In the genomic region with DNA sequence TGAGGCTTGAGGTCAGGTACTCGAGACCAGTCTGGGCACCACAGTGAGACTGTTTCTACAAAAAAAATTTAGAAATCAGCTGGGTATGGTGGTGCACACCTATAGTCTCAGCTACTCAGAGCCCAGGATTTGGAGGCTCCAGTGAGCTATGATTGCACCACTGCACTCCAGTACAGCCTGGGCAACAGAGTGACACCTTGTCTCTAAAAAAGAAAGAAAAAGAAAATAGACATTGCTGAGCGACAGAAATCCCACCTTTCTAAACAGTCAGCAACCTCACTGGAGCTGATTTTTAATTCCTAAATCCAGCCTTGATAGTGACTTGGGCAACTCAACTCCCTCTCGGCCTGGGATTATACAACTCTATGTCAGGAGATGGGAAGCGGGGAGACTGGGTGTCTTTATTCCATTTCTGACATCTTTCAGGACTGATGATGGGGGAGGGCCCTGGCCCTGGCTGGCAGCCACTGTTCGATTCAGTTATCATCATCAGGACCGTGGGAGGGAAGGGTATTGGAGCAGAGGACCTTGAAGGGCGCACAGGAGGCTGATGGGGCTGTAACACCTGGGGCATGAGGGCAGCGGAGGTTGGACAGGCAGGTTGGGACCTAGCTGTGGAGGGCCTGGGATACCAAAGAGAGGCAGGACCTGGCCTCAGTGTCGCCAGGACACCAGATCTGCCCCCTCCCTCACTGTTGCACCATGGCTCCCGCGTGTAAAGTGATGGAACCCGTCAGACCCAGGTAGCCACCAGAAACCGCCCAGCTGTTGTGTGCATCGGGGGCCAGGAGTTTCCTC, we compare ENCODE assay signal across 8 cellular contexts. TPM values are rescaled to one million over a fixed set of nuclear protein-coding genes. Genes with fewer than 3 reads are reported as not detected.
A peak's percentile ranks its signal among the peaks of the same experiment; 100 is the strongest.
DNase-seq lines count a peak whose midpoint lies in the region; TF ChIP-seq lines count a peak whose summit lies in the region.

No MANE protein-coding gene starts in this region.

- 74 to 98% methylated on average over 7 to 14 of the region's 14 CpGs for WGBS in endodermal cell (ENCODE audit: insufficient coverage in 1 of 2, insufficient read length in 1 of 2), 2 experiments

- DNase-seq in endodermal cell (no peak), medulla oblongata (ENCODE audit: extremely low spot score) (no peak), DMS53 treated with DMSO at 0.1 percent for 48 hours (lab: John Stamatoyannopoulos, UW; ENCODE audit: unreplicated experiment) (no peak), NCI-H510A (lab: John Stamatoyannopoulos, UW) (no peak), NCI-H524 treated with DMSO at 0.1 percent for 48 hours (lab: John Stamatoyannopoulos, UW) (no peak)

- TF ChIP-seq CTCF in C4-2B (conservative IDR thresholded peaks at IDR 0.05) (no peak), OCI-LY1 (IDR thresholded peaks at IDR 0.05; ENCODE audit: low read length) (no peak), endodermal cell (conservative IDR thresholded peaks at IDR 0.05) (no peak), neutrophil (IDR thresholded peaks at IDR 0.05) (no peak)

- no peaks in the 10 kb centered on the region for H3K9me3 ChIP-seq in OCI-LY1 (ENCODE audit: low read length)
- no peaks in the 10 kb centered on the region for H3K9me3 ChIP-seq in endodermal cell (ENCODE audit: control insufficient read depth, low read length)
- no peaks in the 10 kb centered on the region for H3K9me3 ChIP-seq in neutrophil

- H3K4me3 ChIP-seq in OCI-LY1 (ENCODE audit: low read depth, low read length, poor library complexity, severe bottlenecking) (peak overlapping the region; percentile 65), endodermal cell (ENCODE audit: low read length) (peak overlapping the region; percentile 81), neutrophil (ENCODE audit: low read depth in 1 of 2, low read length in 1 of 2) (peak overlapping the region; percentile 65 to 85)

- H3K4me1 ChIP-seq in OCI-LY1 (ENCODE audit: insufficient read depth, low read length, severe bottlenecking) (peaks cover 27% of the 10 kb centered on the region), endodermal cell (ENCODE audit: control insufficient read depth, insufficient read depth, low read length) (no peaks in the 10 kb centered on the region), neutrophil (ENCODE audit: control insufficient read depth in 1 of 2, insufficient read depth in 1 of 2, low read depth in 1 of 2, low read length in 1 of 2) (peaks cover 20 to 24% of the 10 kb centered on the region in 2 experiments)

- H3K79me2 ChIP-seq in OCI-LY1 (ENCODE audit: insufficient read depth, low read length) = no peaks in the 10 kb centered on the region

- peak overlapping the region; percentile 93 for H3K27ac ChIP-seq in C4-2B
- H3K27ac ChIP-seq in OCI-LY1 (ENCODE audit: low read depth, low read length, poor library complexity, severe bottlenecking) = peak overlapping the region; percentile 57
- H3K27ac ChIP-seq in endodermal cell (ENCODE audit: low read depth, low read length) = peak overlapping the region; percentile 84
- peak overlapping the region; percentile 65 for H3K27ac ChIP-seq in neutrophil

- H3K9me3 Mint-ChIP-seq in endodermal cell = no peaks in the 10 kb centered on the region

- H3K9me2 ChIP-seq in OCI-LY1 (ENCODE audit: low read depth, low read length) = no peaks in the 10 kb centered on the region

- H3K27ac Mint-ChIP-seq in endodermal cell = peak overlapping the region; percentile 94

- H3K36me3 Mint-ChIP-seq in endodermal cell (ENCODE audit: low read depth) = peaks cover 6% of the 10 kb centered on the region

- 0 out of 2 replicates have a peak, but pooled peaks cover 3% of the 10 kb centered on the region for H3K36me3 ChIP-seq in OCI-LY1 (ENCODE audit: insufficient read depth, low read length)
- H3K36me3 ChIP-seq in endodermal cell (ENCODE audit: control insufficient read depth, insufficient read depth, low read length) = peaks cover 6% of the 10 kb centered on the region
- H3K36me3 ChIP-seq in neutrophil = no peaks in the 10 kb centered on the region

- 0 out of 2 replicates have a peak, but pooled peaks cover 11% of the 10 kb centered on the region for H3F3A ChIP-seq in OCI-LY1 (ENCODE audit: insufficient read depth, low read length)

- peaks cover 17% of the 10 kb centered on the region for H3K4me1 Mint-ChIP-seq in endodermal cell

- H2AFZ ChIP-seq in OCI-LY1 (ENCODE audit: low read length) = peak overlapping the region; percentile 22; the same call in 1 of the 2 replicates

- H3K9ac ChIP-seq in OCI-LY1 (ENCODE audit: low read length) (peak overlapping the region; percentile 70), endodermal cell (ENCODE audit: extremely low read depth, low read length, poor library complexity, severe bottlenecking) (peak overlapping the region; percentile 39)

- H3K4me3 Mint-ChIP-seq in endodermal cell = peak overlapping the region; percentile 84

- no peaks in the 10 kb centered on the region for H4K20me1 ChIP-seq in OCI-LY1 (ENCODE audit: insufficient read depth, low read length)

- peak overlapping the region; percentile 83 for H3K4me2 ChIP-seq in OCI-LY1 (ENCODE audit: low read length)

- no peaks in the 10 kb centered on the region for H3K27me3 ChIP-seq in OCI-LY1 (ENCODE audit: insufficient read depth, low read length)
- no peaks in the 10 kb centered on the region for H3K27me3 ChIP-seq in endodermal cell (ENCODE audit: control insufficient read depth, insufficient read depth, low read length, poor library complexity, severe bottlenecking)
- no peaks in the 10 kb centered on the region for H3K27me3 ChIP-seq in neutrophil

- H3K27me3 Mint-ChIP-seq in endodermal cell (ENCODE audit: insufficient read depth) = no peaks in the 10 kb centered on the region

RNA-seq across cellular contexts. Expression of a gene that starts 14.7 kb away (rescaled TPM):
- 100 to 1,000 TPM; 244 to 248 TPM for total RNA-seq in endodermal cell
- 401 TPM for polyA plus RNA-seq in endodermal cell (2013, experiment 1 of 2)
- 422 TPM for polyA plus RNA-seq in endodermal cell (2013, experiment 2 of 2)

RNA-seq across cellular contexts. Expression of a gene that starts 41.6 kb away (rescaled TPM):
- 100 to 1,000 TPM; 148 TPM for total RNA-seq in endodermal cell
- polyA plus RNA-seq in endodermal cell (2013, experiment 1 of 2) = 163 TPM
- 160 TPM for polyA plus RNA-seq in endodermal cell (2013, experiment 2 of 2)
